In the genomic region with DNA sequence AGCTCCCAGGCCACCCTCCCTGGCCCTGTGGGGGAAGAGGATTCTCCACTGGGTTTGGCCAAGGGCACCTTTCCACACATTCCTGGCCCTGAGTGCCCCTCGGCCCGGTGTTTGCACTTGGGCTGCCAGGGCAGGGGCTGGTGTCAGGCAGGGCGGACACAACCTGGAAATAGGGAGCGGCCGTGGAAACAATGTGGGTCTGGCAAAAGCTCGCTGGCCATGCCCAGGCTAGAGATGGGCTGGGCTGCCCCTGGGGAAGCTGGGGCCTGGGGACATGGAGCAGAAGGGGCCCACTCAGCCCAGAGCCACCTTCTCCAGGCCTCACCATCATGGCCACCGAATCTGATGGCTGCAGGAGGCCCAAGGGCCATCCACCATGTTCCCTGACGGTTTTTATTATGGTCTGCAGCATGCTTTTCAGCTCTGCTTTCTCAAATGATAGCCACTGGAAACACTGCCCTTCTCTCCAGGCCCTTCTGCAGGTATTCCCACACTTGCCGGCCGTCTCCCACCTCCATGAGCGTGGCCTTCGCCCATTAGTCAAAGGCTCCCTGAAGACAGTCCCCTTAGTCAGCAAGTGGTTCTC, we compare ENCODE assay signal across 18 cellular contexts.
A peak's percentile ranks its signal among the peaks of the same experiment; 100 is the strongest.
DNase-seq lines count a peak whose midpoint lies in the region; TF ChIP-seq lines count a peak whose summit lies in the region.
"Had no signal": no experiment of that assay in that cellular context is flagged by ENCODE, and none has a peak within 500 bp of the region (broad histone marks: within the 10 kb centered on the region; RNA-seq: fewer than 3 reads in every experiment).

No MANE protein-coding gene starts in this region.

- peak overlapping the region; percentile 3 for H2BK120ac ChIP-seq in mesenchymal stem cell (ENCODE audit: low read depth, low read length)

- H3K9me3 ChIP-seq in left ventricle myocardium inferior (replicated peaks) (no peaks in the 10 kb centered on the region), mesenchymal stem cell (ENCODE audit: control insufficient read depth, low read length) (no peaks in the 10 kb centered on the region), osteoblast (ENCODE audit: low read depth, low read length) (no peaks in the 10 kb centered on the region), adrenal gland (replicated peaks in 1 of 3) (no peaks in the 10 kb centered on the region), tibial artery (no peaks in the 10 kb centered on the region)
- H3K9me3 ChIP-seq: A549; BLaER1 treated with 17β-estradiol and CSF1 and Interleukin-3, amounts not matched to agents 10 nM and 100 nM; Caco-2 had no signal

- no peaks in the 10 kb centered on the region for H3K79me1 ChIP-seq in mesenchymal stem cell (replicated peaks; ENCODE audit: low read length, poor library complexity, severe bottlenecking)

- no peak overlapping the region for H3K14ac ChIP-seq in mesenchymal stem cell (ENCODE audit: low read length in 2 of 2)

- H3K4me2 ChIP-seq in mesenchymal stem cell (ENCODE audit: low read length, poor library complexity, severe bottlenecking) (no peak overlapping the region), osteoblast (ENCODE audit: insufficient read depth, low read length) (no peak overlapping the region)
- H3K4me2 ChIP-seq: A549; BLaER1 treated with 17β-estradiol and CSF1 and Interleukin-3, amounts not matched to agents 10 nM and 100 nM had no signal

- H3K4me1 ChIP-seq in left ventricle myocardium inferior (peaks cover 4% of the 10 kb centered on the region), mesenchymal stem cell (ENCODE audit: control insufficient read depth, insufficient read depth, low read depth, low read length) (no peaks in the 10 kb centered on the region), osteoblast (ENCODE audit: insufficient read depth, low read length) (no peaks in the 10 kb centered on the region), adrenal gland (replicated peaks in 1 of 2) (no peaks in the 10 kb centered on the region), tibial artery (no peaks in the 10 kb centered on the region)
- H3K4me1 ChIP-seq: A549, Caco-2 had no signal

- no peak overlapping the region for H3K23ac ChIP-seq in mesenchymal stem cell (ENCODE audit: low read length in 2 of 2)

- no peak overlapping the region for H4K91ac ChIP-seq in mesenchymal stem cell (ENCODE audit: low read length)

- H3K79me2 ChIP-seq in osteoblast (ENCODE audit: insufficient read depth, low read length): no peaks in the 10 kb centered on the region

- H2BK12ac ChIP-seq in mesenchymal stem cell (ENCODE audit: low read length in 2 of 2): no peak overlapping the region

- H2BK5ac ChIP-seq in mesenchymal stem cell (ENCODE audit: low read depth, low read length, poor library complexity, severe bottlenecking): no peak overlapping the region

- DNase-seq in cardiac septum (ENCODE audit: low spot score) (peak; percentile 68), left ventricle myocardium inferior (no peak), mesenchymal stem cell (no peak), osteoblast (ENCODE audit: insufficient read length, low spot score, missing footprints) (peak; percentile 53), adrenal gland (no peak), tibial artery (no peak), HCEC 1CT (no peak)
- DNase-seq: AML-193; Caco-2; Calu3; CD4-positive, alpha-beta T cell; CD8-positive, alpha-beta T cell; DMS79 treated with DMSO at 0.1 percent for 48 hours; GF-D8 had no signal

- H2AK5ac ChIP-seq in mesenchymal stem cell (ENCODE audit: low read length, severe bottlenecking): no peak overlapping the region

- no peak overlapping the region for H3K27ac ChIP-seq in left ventricle myocardium inferior (replicated peaks)
- no peak overlapping the region for H3K27ac ChIP-seq in mesenchymal stem cell (ENCODE audit: low read length, poor library complexity, severe bottlenecking)
- H3K27ac ChIP-seq in osteoblast (ENCODE audit: low read depth, low read length): no peak overlapping the region
- H3K27ac ChIP-seq in adrenal gland: no peak overlapping the region
- H3K27ac ChIP-seq in tibial artery: no peak overlapping the region
- H3K27ac ChIP-seq: 22Rv1; A549; BLaER1 treated with 17β-estradiol and CSF1 and Interleukin-3, amounts not matched to agents 10 nM and 100 nM; C4-2B had no signal

- TF ChIP-seq CTCF in left ventricle myocardium inferior (IDR thresholded peaks at IDR 0.05; ENCODE audit: borderline replicate concordance) (no peak), osteoblast (IDR thresholded peaks at IDR 0.05; ENCODE audit: extremely low read depth, low read depth, low read length) (no peak), adrenal gland (IDR thresholded peaks at IDR 0.05) (no peak), tibial artery (IDR thresholded peaks at IDR 0.05) (no peak)

- no peak for TF ChIP-seq POLR2A in adrenal gland (IDR thresholded peaks at IDR 0.05)

- no peak overlapping the region for H2BK15ac ChIP-seq in mesenchymal stem cell (ENCODE audit: low read depth, poor library complexity, severe bottlenecking)

- no peak overlapping the region for H2AFZ ChIP-seq in mesenchymal stem cell (ENCODE audit: low read depth, low read length)
- H2AFZ ChIP-seq in osteoblast (ENCODE audit: low read length): no peak overlapping the region

- H3K4ac ChIP-seq in mesenchymal stem cell (ENCODE audit: low read depth in 1 of 2, low read length in 2 of 2): no peak overlapping the region

- no peaks in the 10 kb centered on the region for H3K36me3 ChIP-seq in left ventricle myocardium inferior
- no peaks in the 10 kb centered on the region for H3K36me3 ChIP-seq in mesenchymal stem cell (ENCODE audit: control insufficient read depth in 1 of 2, insufficient read depth in 2 of 2, low read depth in 1 of 2, low read length in 2 of 2)
- H3K36me3 ChIP-seq in osteoblast (ENCODE audit: insufficient read depth, low read length): no peaks in the 10 kb centered on the region
- H3K36me3 ChIP-seq in adrenal gland (replicated peaks in 1 of 2): no peaks in the 10 kb centered on the region
- no peaks in the 10 kb centered on the region for H3K36me3 ChIP-seq in tibial artery
- H3K36me3 ChIP-seq: BLaER1 treated with 17β-estradiol and CSF1 and Interleukin-3, amounts not matched to agents 10 nM and 100 nM had no signal

- H3K9ac ChIP-seq in mesenchymal stem cell (ENCODE audit: low read length): no peak overlapping the region
- H3K9ac ChIP-seq: BLaER1 treated with 17β-estradiol and CSF1 and Interleukin-3, amounts not matched to agents 10 nM and 100 nM had no signal

- H3K27me3 ChIP-seq in left ventricle myocardium inferior (ENCODE audit: low read depth) (no peaks in the 10 kb centered on the region), mesenchymal stem cell (ENCODE audit: control insufficient read depth in 1 of 2, insufficient read depth in 1 of 2, low read length in 2 of 2) (peaks cover 0 to 7% of the 10 kb centered on the region in 2 experiments), osteoblast (ENCODE audit: insufficient read depth, low read length) (peaks cover 11% of the 10 kb centered on the region), adrenal gland (no peaks in the 10 kb centered on the region), tibial artery (no peaks in the 10 kb centered on the region)
- H3K27me3 ChIP-seq: BLaER1 treated with 17β-estradiol and CSF1 and Interleukin-3, amounts not matched to agents 10 nM and 100 nM had no signal

- 88% methylated on average over 12 of the region's 12 CpGs for WGBS in mesenchymal stem cell
- 87 to 98% (median 92%) methylated on average over 6 to 12 of the region's 12 CpGs for WGBS in adrenal gland, 4 donors

- no peak overlapping the region for H3K18ac ChIP-seq in mesenchymal stem cell (ENCODE audit: low read depth in 1 of 2, low read length in 2 of 2)

- H3K4me3 ChIP-seq in left ventricle myocardium inferior (no peak overlapping the region), mesenchymal stem cell (ENCODE audit: insufficient read depth in 1 of 2, low read depth in 1 of 2, low read length in 2 of 2) (no peak overlapping the region), osteoblast (ENCODE audit: insufficient read depth, low read length) (no peak overlapping the region), adrenal gland (no peak overlapping the region), tibial artery (no peak overlapping the region)
- H3K4me3 ChIP-seq: A549; BLaER1 treated with 17β-estradiol and CSF1 and Interleukin-3, amounts not matched to agents 10 nM and 100 nM had no signal

- intact Hi-C loops in cardiac septum (cut with DNase I): no loop called here
- intact Hi-C loops in left ventricle myocardium inferior (cut with micrococcal nuclease): no loop called here
- intact Hi-C loops in adrenal gland (cut with DNase I): no loop called here
- intact Hi-C loops in tibial artery (cut with DNase I; ENCODE audit: low total_unique reads): loop anchor here (10.0 kb wide), 1 partner anchor 258 kb away; no protein-coding TSS in a partner anchor

- H4K8ac ChIP-seq in mesenchymal stem cell (ENCODE audit: low read length): no peak overlapping the region

- H4K20me1 ChIP-seq in osteoblast (ENCODE audit: insufficient read depth, low read length): no peaks in the 10 kb centered on the region
- H4K20me1 ChIP-seq: BLaER1 treated with 17β-estradiol and CSF1 and Interleukin-3, amounts not matched to agents 10 nM and 100 nM had no signal

Comparison
In these comparisons a context has a peak if more than half of its experiments do, and no peak if none do; other contexts are left out.
1. DNase-seq: peak in cardiac septum (single experiment) and osteoblast (single experiment); none in left ventricle myocardium inferior (single experiment), mesenchymal stem cell (single experiment), adrenal gland (0 of 7), tibial artery (0 of 2) and HCEC 1CT (single experiment).